Comparison of ENCODE assay signal across 9 cellular contexts in genomic region chr18:41513438-41513837, GRCh38.
"Had no signal": no experiment of that assay in that cellular context is flagged by ENCODE, and none has a peak within 500 bp of the region (broad histone marks: within the 10 kb centered on the region; RNA-seq: fewer than 3 reads in every experiment).

No MANE protein-coding gene starts in this region.

- DNase-seq: GM23248, GOT3, H7, HFFc6, KBM-7 had no signal

- H3K9me3 ChIP-seq: HAP-1 had no signal

- H3K36me3 ChIP-seq: HAP-1 had no signal

- H3K9ac ChIP-seq: GM23248 had no signal

- H3K27ac ChIP-seq: GM23248, HL-60 had no signal

- H3K4me3 ChIP-seq: GM23248, HAP-1 had no signal

- FAIRE-seq: HepG2 had no signal

- H3K4me1 ChIP-seq: HAP-1 had no signal

- H2AFZ ChIP-seq: GM23248 had no signal

- ATAC-seq: HCT116, HepG2 had no signal
